ENCODE assay signal across 10 cellular contexts in genomic region chr14:25111061-25111601, GRCh38.
DNase-seq lines count a peak whose midpoint lies in the region; ATAC-seq and TF ChIP-seq lines count a peak whose summit lies in the region.
"Had no signal": no experiment of that assay in that cellular context is flagged by ENCODE, and none has a peak within 500 bp of the region (broad histone marks: within the 10 kb centered on the region; RNA-seq: fewer than 3 reads in every experiment).

No MANE protein-coding gene starts in this region.

- H3K36me3 Mint-ChIP-seq in osteocyte (ENCODE audit: unreplicated experiment), result no peaks in the 10 kb centered on the region
- no peaks in the 10 kb centered on the region for H3K36me3 Mint-ChIP-seq in activated T-cell treated with anti-CD3 and anti-CD28 coated beads, Interleukin-2, amount 50 U/mL, for 24 hours (ENCODE audit: low read depth)
- H3K36me3 Mint-ChIP-seq: activated naive CD8-positive, alpha-beta T cell had no signal

- no peaks in the 10 kb centered on the region for H3K27me3 Mint-ChIP-seq in osteocyte (ENCODE audit: unreplicated experiment)
- H3K27me3 Mint-ChIP-seq in activated T-cell treated with anti-CD3 and anti-CD28 coated beads, Interleukin-2, amount 50 U/mL, for 24 hours, result peaks cover 20% of the 10 kb centered on the region

- DNase-seq in Ammon's horn (ENCODE audit: low spot score), result peak; percentile 82
- peak; percentile 96 for DNase-seq in RPMI7951 (ENCODE audit: low read depth)
- DNase-seq in foreskin keratinocyte, result peak; percentile 40 to 84
- DNase-seq in osteocyte (ENCODE audit: extremely low spot score, unreplicated experiment), result no peak
- no peak for DNase-seq in activated T-cell treated with anti-CD3 and anti-CD28 coated beads, Interleukin-2, amount 50 U/mL, for 24 hours
- DNase-seq in adrenal gland, result no peak
- DNase-seq: DMS79 had no signal

- no peak overlapping the region for H3K4me3 Mint-ChIP-seq in osteocyte (ENCODE audit: unreplicated experiment)
- no peak overlapping the region for H3K4me3 Mint-ChIP-seq in activated T-cell treated with anti-CD3 and anti-CD28 coated beads, Interleukin-2, amount 50 U/mL, for 24 hours
- H3K4me3 Mint-ChIP-seq: activated naive CD8-positive, alpha-beta T cell had no signal

- no peaks in the 10 kb centered on the region for H3K36me3 ChIP-seq in adrenal gland (replicated peaks in 1 of 2)

- no peaks in the 10 kb centered on the region for H3K9me3 ChIP-seq in adrenal gland (replicated peaks in 1 of 3)

- H3K4me1 Mint-ChIP-seq in osteocyte (ENCODE audit: unreplicated experiment), result peaks cover 25% of the 10 kb centered on the region
- H3K4me1 Mint-ChIP-seq in activated T-cell treated with anti-CD3 and anti-CD28 coated beads, Interleukin-2, amount 50 U/mL, for 24 hours (ENCODE audit: low read depth), result no peaks in the 10 kb centered on the region

- H3K27ac ChIP-seq in foreskin keratinocyte (no peak overlapping the region), adrenal gland (no peak overlapping the region)

- intact Hi-C loops in adrenal gland (cut with DNase I), result no loop called here

- H3K27me3 ChIP-seq in foreskin keratinocyte, result peaks cover 3% of the 10 kb centered on the region
- no peaks in the 10 kb centered on the region for H3K27me3 ChIP-seq in adrenal gland

- peak overlapping the region; percentile 90 for H3K27ac Mint-ChIP-seq in osteocyte (ENCODE audit: unreplicated experiment)
- H3K27ac Mint-ChIP-seq in activated T-cell treated with anti-CD3 and anti-CD28 coated beads, Interleukin-2, amount 50 U/mL, for 24 hours, result no peak overlapping the region
- H3K27ac Mint-ChIP-seq: activated naive CD8-positive, alpha-beta T cell had no signal

- H3K9me3 Mint-ChIP-seq in osteocyte (ENCODE audit: unreplicated experiment), result no peaks in the 10 kb centered on the region
- H3K9me3 Mint-ChIP-seq in activated T-cell treated with anti-CD3 and anti-CD28 coated beads, Interleukin-2, amount 50 U/mL, for 24 hours, result peaks cover 2% of the 10 kb centered on the region

- WGBS in adrenal gland, 4 donors, result 44 to 65% (median 63%) methylated on average over 2 of the region's 2 CpGs

- no peak for TF ChIP-seq CTCF in foreskin keratinocyte (conservative IDR thresholded peaks at IDR 0.05)
- no peak for TF ChIP-seq CTCF in osteocyte (IDR thresholded peaks at IDR 0.05)
- TF ChIP-seq CTCF in adrenal gland (IDR thresholded peaks at IDR 0.05), result no peak

- H3K4me3 ChIP-seq in adrenal gland, result no peak overlapping the region

- no peaks in the 10 kb centered on the region for H3K4me1 ChIP-seq in foreskin keratinocyte
- H3K4me1 ChIP-seq in adrenal gland (replicated peaks in 1 of 2), result no peaks in the 10 kb centered on the region

- ATAC-seq in foreskin keratinocyte, result peak; percentile 91
- no peak for ATAC-seq in GM21528 (IDR thresholded peaks at IDR 0.05; ENCODE audit: low FRiP score, unreplicated experiment)
- ATAC-seq in HG03457 (IDR thresholded peaks at IDR 0.05; ENCODE audit: unreplicated experiment), result no peak

- no peak for TF ChIP-seq POLR2A in adrenal gland (IDR thresholded peaks at IDR 0.05)

Comparison
In these comparisons a context has a peak if more than half of its experiments do, and no peak if none do; other contexts are left out.
1. DNase-seq: peak in Ammon's horn (single experiment), RPMI7951 (single experiment) and foreskin keratinocyte (2 of 2); none in osteocyte (single experiment), activated T-cell treated with anti-CD3 and anti-CD28 coated beads, Interleukin-2, amount 50 U/mL, for 24 hours (single experiment) and adrenal gland (0 of 7).